In genomic region chr1:31920986-31921385, GRCh38 we compare ENCODE assay signal across 1 cellular context.
TF ChIP-seq lines count a peak whose summit lies in the region.

No MANE protein-coding gene starts in this region.

TF ChIP-seq in WTC11, 78 proteins besides CTCF, POLR2A, EP300 and RAD21 (continued from another document):
- TF ChIP-seq HMGXB4 (CRISPR knock-in tag; IDR thresholded peaks at IDR 0.05) (no peak), TP53 (CRISPR knock-in tag; IDR thresholded peaks at IDR 0.05) (no peak), STAT6 (CRISPR knock-in tag; conservative IDR thresholded peaks at IDR 0.05; ENCODE audit: low read depth) (no peak), ATF1 (CRISPR knock-in tag; IDR thresholded peaks at IDR 0.05) (no peak), ATF2 (CRISPR knock-in tag; IDR thresholded peaks at IDR 0.05; ENCODE audit: borderline replicate concordance, low read depth) (no peak), E2F5 (CRISPR knock-in tag; IDR thresholded peaks at IDR 0.05) (no peak), IRF2 (CRISPR knock-in tag; IDR thresholded peaks at IDR 0.05; ENCODE audit: borderline replicate concordance, low read depth) (no peak), CREB1 (CRISPR knock-in tag; IDR thresholded peaks at IDR 0.05) (no peak), ZNF425 (CRISPR knock-in tag; conservative IDR thresholded peaks at IDR 0.05) (no peak), ATF6 (CRISPR knock-in tag; IDR thresholded peaks at IDR 0.05) (no peak), PRRX2 (CRISPR knock-in tag; IDR thresholded peaks at IDR 0.05) (no peak), GRHL2 (CRISPR knock-in tag; IDR thresholded peaks at IDR 0.05; ENCODE audit: insufficient replicate concordance, severe bottlenecking) (no peak)
